In the genomic region with DNA sequence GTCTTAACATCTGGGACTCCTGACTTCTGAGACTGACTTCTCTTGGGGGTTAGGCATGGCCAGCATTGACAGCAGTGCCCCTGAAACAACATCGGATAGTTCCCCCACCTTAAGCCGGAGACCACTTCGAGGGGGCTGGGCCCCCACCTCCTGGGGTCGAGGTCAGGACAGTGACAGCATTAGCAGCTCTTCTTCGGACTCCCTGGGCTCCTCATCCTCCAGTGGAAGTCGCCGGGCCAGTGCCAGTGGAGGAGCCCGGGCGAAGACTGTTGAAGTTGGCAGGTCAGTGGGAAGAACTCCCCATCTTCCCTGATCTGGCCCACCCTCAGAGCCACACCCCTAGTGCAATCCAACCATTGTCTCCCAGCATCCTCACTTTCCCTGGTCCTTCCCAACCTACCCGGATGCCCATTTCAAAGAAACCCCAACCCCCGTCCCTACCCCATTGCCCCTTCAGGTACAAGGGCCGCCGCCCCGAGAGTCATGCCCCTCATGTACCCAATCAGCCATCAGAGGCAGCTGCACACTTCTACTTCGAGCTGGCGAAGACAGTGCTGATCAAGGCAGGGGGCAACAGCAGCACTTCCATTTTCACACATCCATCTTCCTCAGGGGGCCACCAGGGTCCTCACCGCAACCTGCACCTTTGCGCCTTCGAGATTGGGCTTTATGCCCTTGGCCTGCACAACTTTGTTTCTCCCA, we compare ENCODE assay signal across 14 cellular contexts. TPM values are rescaled to one million over a fixed set of nuclear protein-coding genes. Genes with fewer than 3 reads are reported as not detected.
DNase-seq lines count a peak whose midpoint lies in the region; ATAC-seq, FAIRE-seq and TF ChIP-seq lines count a peak whose summit lies in the region.
"Had no signal": no experiment of that assay in that cellular context is flagged by ENCODE, and none has a peak within 500 bp of the region (broad histone marks: within the 10 kb centered on the region; RNA-seq: fewer than 3 reads in every experiment).

No MANE protein-coding gene starts in this region.

- peaks cover 24 to 77% of the 10 kb centered on the region in 2 donors for H3K36me3 Mint-ChIP-seq in CD4-positive, alpha-beta memory T cell

- no peak for TF ChIP-seq POLR2A in HepG2 (IDR thresholded peaks at IDR 0.05; ENCODE audit: insufficient read depth in 1 of 2, low read depth in 2 of 2, low read length in 2 of 2)

- in situ Hi-C loops in HepG2 (cut with HindIII; ENCODE audit: extremely low pct_ligation_motif_present, low pct_unique_long_range_greater_than_20kb), result no loop called here

- H3K36me3 ChIP-seq in CD4-positive, alpha-beta memory T cell (ENCODE audit: insufficient read depth, low read length), result peaks cover 73% of the 10 kb centered on the region
- peaks cover 30 to 80% of the 10 kb centered on the region in 2 experiments for H3K36me3 ChIP-seq in HepG2 (replicated peaks in 1 of 2; ENCODE audit: control insufficient read depth in 1 of 2, insufficient read depth in 2 of 2, low read length in 2 of 2)

- H3K4me1 Mint-ChIP-seq in CD4-positive, alpha-beta memory T cell, result peaks cover 0 to 3% (median 1%) of the 10 kb centered on the region in 4 donors
- H3K4me1 Mint-ChIP-seq: GM23338 had no signal

- 98% methylated on average over 10 of the region's 19 CpGs for WGBS in HepG2 (ENCODE audit: low lambda C conversion rate)

- no peak for TF ChIP-seq RAD21 in HepG2 (CRISPR knock-in tag; IDR thresholded peaks at IDR 0.05)

- TF ChIP-seq EP300 in HepG2 (IDR thresholded peaks at IDR 0.05; ENCODE audit: low read depth in 2 of 2, low read length in 2 of 2) (no peak), HepG2 (CRISPR knock-in tag; IDR thresholded peaks at IDR 0.05; ENCODE audit: borderline replicate concordance) (no peak)

- H3K9me3 ChIP-seq in CD4-positive, alpha-beta memory T cell (ENCODE audit: control insufficient read depth in 1 of 2, low read length in 2 of 2), result no peaks in the 10 kb centered on the region
- H3K9me3 ChIP-seq in HepG2 (ENCODE audit: low read length), result no peaks in the 10 kb centered on the region
- H3K9me3 ChIP-seq: BE2C had no signal

- no peaks in the 10 kb centered on the region for H3K27me3 ChIP-seq in CD4-positive, alpha-beta memory T cell (ENCODE audit: insufficient read depth, low read length)
- H3K27me3 ChIP-seq in HepG2 (ENCODE audit: control insufficient read depth in 1 of 2, insufficient read depth in 2 of 2, low read length in 2 of 2), result no peaks in the 10 kb centered on the region
- H3K27me3 ChIP-seq: BE2C had no signal

- POLR2A ChIA-PET in CD4-positive, alpha-beta memory T cell (lab: Charles Lee; ENCODE audit: partially characterized antibody), result interaction anchor here (1.7 to 2.1 kb wide), 2 partner anchors 9 to 25 kb away, joined by 6 to 7 read pairs; a partner anchor contains a TSS
- POLR2A ChIA-PET in RWPE1 (lab: Yijun Ruan, JAX; ENCODE audit: low non-redundant PET) (no interaction called here), HepG2 (lab: Yijun Ruan, JAX) (interaction anchor here (1.0 kb wide), 1 partner anchor 10 kb away, joined by 3 read pairs; no protein-coding TSS in a partner anchor)

- no peak for DNase-seq in CD4-positive, alpha-beta memory T cell
- DNase-seq in RWPE1 (ENCODE audit: low spot score) (no peak), HepG2 (ENCODE audit: low spot score) (no peak), sciatic nerve (ENCODE audit: low spot score) (peak; percentile 53)
- DNase-seq in stimulated activated CD4-positive, alpha-beta T cell treated with anti-CD3 and anti-CD28 coated beads, Interleukin-2, amount 100 ng/mL, for 24 hours, result no peak
- no peak for DNase-seq in stimulated activated CD4-positive, alpha-beta T cell treated with anti-CD3 and anti-CD28 coated beads, Interleukin-2, amount 100 ng/mL, for 48 hours
- DNase-seq: BE2C, NCI-H1092 treated with DMSO at 0.1 percent for 48 hours, NCI-H1694, NCI-H446, PC-3 had no signal

- peak overlapping the region in 5 of 7 donors; percentile 9 to 66 (median 29) for H3K27ac Mint-ChIP-seq in CD4-positive, alpha-beta memory T cell
- H3K27ac Mint-ChIP-seq: GM23338 had no signal

- no peak for ATAC-seq in HepG2
- ATAC-seq in sciatic nerve, result no peak
- ATAC-seq in HG02763 (IDR thresholded peaks at IDR 0.05; ENCODE audit: unreplicated experiment), result no peak
- ATAC-seq: GM23338, PC-3 had no signal

- H3K9me3 Mint-ChIP-seq in CD4-positive, alpha-beta memory T cell, result no peaks in the 10 kb centered on the region
- H3K9me3 Mint-ChIP-seq: GM23338 had no signal

- no peaks in the 10 kb centered on the region for H3K79me2 ChIP-seq in HepG2 (ENCODE audit: insufficient read depth, low read length)

- H3K4me3 ChIP-seq in CD4-positive, alpha-beta memory T cell (ENCODE audit: low read length in 2 of 2), result no peak overlapping the region
- H3K4me3 ChIP-seq in HepG2 (replicated peaks in 1 of 3; ENCODE audit: insufficient read depth in 1 of 3, low read depth in 2 of 3, low read length in 3 of 3), result no peak overlapping the region
- H3K4me3 ChIP-seq: GM23338 had no signal

- no peak overlapping the region for H3K4me2 ChIP-seq in HepG2 (ENCODE audit: low read depth, low read length)
- H3K4me2 ChIP-seq: GM23338, KMS-11 had no signal

- H3K4me3 Mint-ChIP-seq in CD4-positive, alpha-beta memory T cell, result peak overlapping the region in 2 of 8 donors; percentile 17 to 18
- H3K4me3 Mint-ChIP-seq: GM23338 had no signal

- H4K20me1 ChIP-seq in HepG2 (ENCODE audit: insufficient read depth, low read length), result no peaks in the 10 kb centered on the region; the same call in 1 of the 2 replicates

- TF ChIP-seq CTCF in RWPE1 (conservative IDR thresholded peaks at IDR 0.05; ENCODE audit: low read depth) (no peak), HepG2 (CRISPR knock-in tag; IDR thresholded peaks at IDR 0.05) (no peak)

- BruUV-seq in HepG2 (replicated peaks; lab: Mats Ljungman, UMichigan), result no TSS peak

- intact Hi-C loops in CD4-positive, alpha-beta memory T cell (cut with micrococcal nuclease), result no loop called here
- intact Hi-C loops in HepG2 (cut with micrococcal nuclease; ENCODE audit: unreplicated experiment), result no loop called here
- intact Hi-C loops in sciatic nerve (cut with DNase I), result no loop called here

- H3K27ac ChIP-seq in CD4-positive, alpha-beta memory T cell (ENCODE audit: low read depth, low read length), result no peak overlapping the region
- 0 out of 2 replicates have a peak overlapping the region, but pooled peaks have one; percentile 4 for H3K27ac ChIP-seq in RWPE1
- no peak overlapping the region for H3K27ac ChIP-seq in HepG2 (ENCODE audit: extremely low read length, insufficient read depth, low read length)
- H3K27ac ChIP-seq: KMS-11 had no signal

- no peak for FAIRE-seq in HepG2 (lab: Jason Lieb, UNC)

- H3K9ac ChIP-seq in HepG2 (ENCODE audit: insufficient read depth, low read depth, low read length), result no peak overlapping the region
- H3K9ac ChIP-seq: KMS-11 had no signal

- H3K27me3 Mint-ChIP-seq in CD4-positive, alpha-beta memory T cell, result no peaks in the 10 kb centered on the region

- CTCF ChIA-PET in CD4-positive, alpha-beta memory T cell (lab: Charles Lee; ENCODE audit: partially characterized antibody), result no interaction called here
- CTCF ChIA-PET in RWPE1 (lab: Yijun Ruan, JAX) (no interaction called here), HepG2 (lab: Yijun Ruan, JAX; ENCODE audit: low intra/inter-chr PET ratio, low total read pairs) (no interaction called here)

- no peaks in the 10 kb centered on the region for H3K4me1 ChIP-seq in CD4-positive, alpha-beta memory T cell (ENCODE audit: insufficient read depth, low read length)
- H3K4me1 ChIP-seq in HepG2 (ENCODE audit: insufficient read depth, low read length), result no peaks in the 10 kb centered on the region
- H3K4me1 ChIP-seq: BE2C had no signal

- no peak overlapping the region for H2AFZ ChIP-seq in HepG2 (ENCODE audit: low read length)
- H2AFZ ChIP-seq: GM23338 had no signal

RNA-seq across cellular contexts. Expression of gene ZSWIM8, which starts 12.1 kb away (rescaled TPM):
- 100 to 1,000 TPM in 1 of 2 experiments, 10 to 100 TPM in 1; 93.3 to 100 TPM for total RNA-seq in CD4-positive, alpha-beta memory T cell
- polyA plus RNA-seq in CD4-positive, alpha-beta memory T cell, result 10 to 100 TPM in 1 of 2 donors, 1 to 10 TPM in 1; 4.5 to 24.6 TPM
- total RNA-seq in HepG2 (2016; rRNA removed; fragmentation: Illumina TruSeq; extraction: Trizol) (21.0 and 39.9 TPM in 2 replicates), sciatic nerve (99.1 TPM)
- 5.7 and 8.2 TPM in 2 replicates for total RNA-seq in HepG2 (2016; cell fraction: cytosol; rRNA removed; fragmentation: Illumina TruSeq; extraction: Trizol; ENCODE audit: low read depth)
- total RNA-seq in HepG2 (2016; cell fraction: insoluble cytoplasmic fraction; rRNA removed; fragmentation: Illumina TruSeq; extraction: Trizol), result 13.7 and 36.6 TPM in 2 replicates
- 9.3 and 11.2 TPM in 2 replicates for total RNA-seq in HepG2 (2016; cell fraction: membrane; rRNA removed; fragmentation: Illumina TruSeq; extraction: Trizol)
- 35.4 and 47.5 TPM in 2 replicates for total RNA-seq in HepG2 (2016; cell fraction: nucleus; rRNA removed; fragmentation: Illumina TruSeq; extraction: Trizol)
- polyA plus RNA-seq in HepG2 (2011; rRNA removed), result 98.2 and 142 TPM in 2 replicates
- polyA plus RNA-seq in HepG2 (2011; cell fraction: cytosol; rRNA removed), result 41.1 and 57.3 TPM in 2 replicates
- 505 and 598 TPM in 2 replicates for polyA plus RNA-seq in HepG2 (2011; cell fraction: nucleus; rRNA removed)
- polyA plus RNA-seq in HepG2 (2012), result 43.3 and 58.7 TPM in 2 replicates
- polyA plus RNA-seq in HepG2 (2016; cell fraction: cytosol; fragmentation: Illumina TruSeq; extraction: Trizol; ENCODE audit: low read depth), result 3.7 and 6.8 TPM in 2 replicates
- polyA plus RNA-seq in HepG2 (2016; cell fraction: insoluble cytoplasmic fraction; fragmentation: Illumina TruSeq; extraction: Trizol; ENCODE audit: low read depth), result 21.2 and 30.3 TPM in 2 replicates
- polyA plus RNA-seq in HepG2 (2016; cell fraction: membrane; fragmentation: Illumina TruSeq; extraction: Trizol; ENCODE audit: low read depth), result 6.6 and 11.5 TPM in 2 replicates
- 118 and 128 TPM in 2 replicates for polyA plus RNA-seq in HepG2 (2016; cell fraction: nucleus; fragmentation: Illumina TruSeq; extraction: Trizol; ENCODE audit: insufficient read depth, low read depth)
- polyA minus RNA-seq in HepG2 (2011; rRNA and poly(A)+ RNA removed; ENCODE audit: low replicate concordance), result 83.5 and 181 TPM in 2 replicates
- polyA minus RNA-seq in HepG2 (2011; cell fraction: cytosol; rRNA and poly(A)+ RNA removed), result 31.5 and 36.5 TPM in 2 replicates
- 64.2 and 73.5 TPM in 2 replicates for polyA minus RNA-seq in HepG2 (2011; cell fraction: nucleus; rRNA and poly(A)+ RNA removed)

RNA-seq across cellular contexts. Expression of gene NDST2, which starts 13.9 kb away (rescaled TPM):
- 10 to 100 TPM; 84.8 to 87.7 TPM for total RNA-seq in CD4-positive, alpha-beta memory T cell
- 10 to 100 TPM; 14.4 to 33.7 TPM for polyA plus RNA-seq in CD4-positive, alpha-beta memory T cell
- total RNA-seq in HepG2 (2016; rRNA removed; fragmentation: Illumina TruSeq; extraction: Trizol) (5.6 and 10.7 TPM in 2 replicates), sciatic nerve (32.9 TPM)
- 16.0 and 17.7 TPM in 2 replicates for total RNA-seq in HepG2 (2016; cell fraction: cytosol; rRNA removed; fragmentation: Illumina TruSeq; extraction: Trizol; ENCODE audit: low read depth)
- 5.8 and 12.0 TPM in 2 replicates for total RNA-seq in HepG2 (2016; cell fraction: insoluble cytoplasmic fraction; rRNA removed; fragmentation: Illumina TruSeq; extraction: Trizol)
- total RNA-seq in HepG2 (2016; cell fraction: membrane; rRNA removed; fragmentation: Illumina TruSeq; extraction: Trizol), result 14.8 and 15.7 TPM in 2 replicates
- total RNA-seq in HepG2 (2016; cell fraction: nucleus; rRNA removed; fragmentation: Illumina TruSeq; extraction: Trizol), result 12.9 and 13.7 TPM in 2 replicates
- 25.5 and 30.1 TPM in 2 replicates for polyA plus RNA-seq in HepG2 (2011; rRNA removed)
- 15.0 and 15.4 TPM in 2 replicates for polyA plus RNA-seq in HepG2 (2011; cell fraction: cytosol; rRNA removed)
- polyA plus RNA-seq in HepG2 (2011; cell fraction: nucleus; rRNA removed), result 56.8 and 69.5 TPM in 2 replicates
- polyA plus RNA-seq in HepG2 (2012), result 12.6 and 13.9 TPM in 2 replicates
- 16.0 and 16.1 TPM in 2 replicates for polyA plus RNA-seq in HepG2 (2016; cell fraction: cytosol; fragmentation: Illumina TruSeq; extraction: Trizol; ENCODE audit: low read depth)
- 6.2 and 6.4 TPM in 2 replicates for polyA plus RNA-seq in HepG2 (2016; cell fraction: insoluble cytoplasmic fraction; fragmentation: Illumina TruSeq; extraction: Trizol; ENCODE audit: low read depth)
- polyA plus RNA-seq in HepG2 (2016; cell fraction: membrane; fragmentation: Illumina TruSeq; extraction: Trizol; ENCODE audit: low read depth), result 9.1 and 12.0 TPM in 2 replicates
- 24.6 and 30.8 TPM in 2 replicates for polyA plus RNA-seq in HepG2 (2016; cell fraction: nucleus; fragmentation: Illumina TruSeq; extraction: Trizol; ENCODE audit: insufficient read depth, low read depth)
- 20.2 and 41.2 TPM in 2 replicates for polyA minus RNA-seq in HepG2 (2011; rRNA and poly(A)+ RNA removed; ENCODE audit: low replicate concordance)
- 10.4 and 10.5 TPM in 2 replicates for polyA minus RNA-seq in HepG2 (2011; cell fraction: cytosol; rRNA and poly(A)+ RNA removed)
- polyA minus RNA-seq in HepG2 (2011; cell fraction: nucleus; rRNA and poly(A)+ RNA removed), result 55.5 and 70.7 TPM in 2 replicates

RNA-seq across cellular contexts. Expression of gene CHCHD1, which starts 15.6 kb away (rescaled TPM):
- 10 to 100 TPM; 21.8 to 24.0 TPM for total RNA-seq in CD4-positive, alpha-beta memory T cell
- polyA plus RNA-seq in CD4-positive, alpha-beta memory T cell, result 10 to 100 TPM; 33.1 to 56.0 TPM
- total RNA-seq in HepG2 (2016; rRNA removed; fragmentation: Illumina TruSeq; extraction: Trizol) (71.2 and 91.7 TPM in 2 replicates), sciatic nerve (13.2 TPM)
- total RNA-seq in HepG2 (2016; cell fraction: cytosol; rRNA removed; fragmentation: Illumina TruSeq; extraction: Trizol; ENCODE audit: low read depth), result 16.2 and 16.7 TPM in 2 replicates
- total RNA-seq in HepG2 (2016; cell fraction: insoluble cytoplasmic fraction; rRNA removed; fragmentation: Illumina TruSeq; extraction: Trizol), result 69.8 and 94.8 TPM in 2 replicates
- 32.5 and 34.2 TPM in 2 replicates for total RNA-seq in HepG2 (2016; cell fraction: membrane; rRNA removed; fragmentation: Illumina TruSeq; extraction: Trizol)
- total RNA-seq in HepG2 (2016; cell fraction: nucleus; rRNA removed; fragmentation: Illumina TruSeq; extraction: Trizol), result 30.4 and 32.6 TPM in 2 replicates
- polyA plus RNA-seq in HepG2 (2011; rRNA removed), result 30.6 and 36.9 TPM in 2 replicates
- 35.1 and 36.6 TPM in 2 replicates for polyA plus RNA-seq in HepG2 (2011; cell fraction: cytosol; rRNA removed)
- 8.8 and 9.9 TPM in 2 replicates for polyA plus RNA-seq in HepG2 (2011; cell fraction: nucleus; rRNA removed)
- 40.1 and 41.3 TPM in 2 replicates for polyA plus RNA-seq in HepG2 (2012)
- polyA plus RNA-seq in HepG2 (2016; cell fraction: cytosol; fragmentation: Illumina TruSeq; extraction: Trizol; ENCODE audit: low read depth), result 16.6 and 17.9 TPM in 2 replicates
- 90.2 and 95.1 TPM in 2 replicates for polyA plus RNA-seq in HepG2 (2016; cell fraction: insoluble cytoplasmic fraction; fragmentation: Illumina TruSeq; extraction: Trizol; ENCODE audit: low read depth)
- polyA plus RNA-seq in HepG2 (2016; cell fraction: membrane; fragmentation: Illumina TruSeq; extraction: Trizol; ENCODE audit: low read depth), result 27.2 and 27.4 TPM in 2 replicates
- polyA plus RNA-seq in HepG2 (2016; cell fraction: nucleus; fragmentation: Illumina TruSeq; extraction: Trizol; ENCODE audit: insufficient read depth, low read depth), result 45.9 and 52.1 TPM in 2 replicates
- polyA minus RNA-seq in HepG2 (2011; rRNA and poly(A)+ RNA removed; ENCODE audit: low replicate concordance), result 5.0 and 8.3 TPM in 2 replicates
- polyA minus RNA-seq in HepG2 (2011; cell fraction: cytosol; rRNA and poly(A)+ RNA removed), result 5.5 TPM in 2 replicates
- polyA minus RNA-seq in HepG2 (2011; cell fraction: nucleus; rRNA and poly(A)+ RNA removed), result 7.7 and 9.1 TPM in 2 replicates

RNA-seq across cellular contexts. Expression of gene SEC24C, which starts 53.3 kb away (rescaled TPM):
- total RNA-seq in CD4-positive, alpha-beta memory T cell, result 100 to 1,000 TPM; 126 to 127 TPM
- 10 to 100 TPM; 32.5 to 68.6 TPM for polyA plus RNA-seq in CD4-positive, alpha-beta memory T cell
- total RNA-seq in HepG2 (2016; rRNA removed; fragmentation: Illumina TruSeq; extraction: Trizol) (63.1 and 66.5 TPM in 2 replicates), sciatic nerve (53.6 TPM)
- 5.7 and 6.6 TPM in 2 replicates for total RNA-seq in HepG2 (2016; cell fraction: cytosol; rRNA removed; fragmentation: Illumina TruSeq; extraction: Trizol; ENCODE audit: low read depth)
- 57.3 and 62.0 TPM in 2 replicates for total RNA-seq in HepG2 (2016; cell fraction: insoluble cytoplasmic fraction; rRNA removed; fragmentation: Illumina TruSeq; extraction: Trizol)
- 19.5 and 20.7 TPM in 2 replicates for total RNA-seq in HepG2 (2016; cell fraction: membrane; rRNA removed; fragmentation: Illumina TruSeq; extraction: Trizol)
- 36.4 and 38.8 TPM in 2 replicates for total RNA-seq in HepG2 (2016; cell fraction: nucleus; rRNA removed; fragmentation: Illumina TruSeq; extraction: Trizol)
- 66.4 and 74.3 TPM in 2 replicates for polyA plus RNA-seq in HepG2 (2011; rRNA removed)
- polyA plus RNA-seq in HepG2 (2011; cell fraction: cytosol; rRNA removed), result 40.0 and 44.0 TPM in 2 replicates
- polyA plus RNA-seq in HepG2 (2011; cell fraction: nucleus; rRNA removed), result 134 and 139 TPM in 2 replicates
- polyA plus RNA-seq in HepG2 (2012), result 42.2 and 45.9 TPM in 2 replicates
- 3.5 and 3.8 TPM in 2 replicates for polyA plus RNA-seq in HepG2 (2016; cell fraction: cytosol; fragmentation: Illumina TruSeq; extraction: Trizol; ENCODE audit: low read depth)
- 45.3 and 53.1 TPM in 2 replicates for polyA plus RNA-seq in HepG2 (2016; cell fraction: insoluble cytoplasmic fraction; fragmentation: Illumina TruSeq; extraction: Trizol; ENCODE audit: low read depth)
- polyA plus RNA-seq in HepG2 (2016; cell fraction: membrane; fragmentation: Illumina TruSeq; extraction: Trizol; ENCODE audit: low read depth), result 8.7 and 10.2 TPM in 2 replicates
- 60.4 and 69.2 TPM in 2 replicates for polyA plus RNA-seq in HepG2 (2016; cell fraction: nucleus; fragmentation: Illumina TruSeq; extraction: Trizol; ENCODE audit: insufficient read depth, low read depth)
- polyA minus RNA-seq in HepG2 (2011; rRNA and poly(A)+ RNA removed; ENCODE audit: low replicate concordance), result 140 and 157 TPM in 2 replicates
- polyA minus RNA-seq in HepG2 (2011; cell fraction: cytosol; rRNA and poly(A)+ RNA removed), result 50.5 and 52.3 TPM in 2 replicates
- polyA minus RNA-seq in HepG2 (2011; cell fraction: nucleus; rRNA and poly(A)+ RNA removed), result 40.4 and 42.8 TPM in 2 replicates
